ENCODE assay signal across 39 cellular contexts in the genomic region with DNA sequence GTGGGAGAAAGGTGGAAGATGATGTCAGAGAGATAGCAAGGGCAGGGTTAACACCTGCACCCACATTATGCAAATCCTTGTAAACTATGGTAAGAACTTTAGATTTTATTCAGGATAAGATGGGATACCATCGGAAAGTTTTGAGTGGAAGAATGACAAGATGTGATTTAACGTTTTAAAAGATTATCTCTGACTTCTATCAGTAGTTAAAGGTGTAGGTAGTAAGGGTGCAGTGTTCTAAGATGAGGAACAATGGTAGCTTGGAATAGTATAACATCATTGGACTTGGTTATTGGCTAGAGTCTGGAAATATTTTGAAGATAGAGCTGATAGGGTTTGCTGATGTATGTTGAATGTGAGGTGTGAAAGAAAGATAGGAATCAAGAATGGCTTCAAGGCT.
"Had no signal": no experiment of that assay in that cellular context is flagged by ENCODE, and none has a peak within 500 bp of the region (broad histone marks: within the 10 kb centered on the region; RNA-seq: fewer than 3 reads in every experiment).

No MANE protein-coding gene starts in this region.

- H3K27ac ChIP-seq: adrenal gland, ascending aorta, body of pancreas, brain microvascular endothelial cell, breast epithelium, cardiac muscle cell had no signal

- H3K4me3 ChIP-seq: adrenal gland, ascending aorta, body of pancreas, breast epithelium, cardiac muscle cell had no signal

- H3K9me3 ChIP-seq: adrenal gland, ascending aorta, body of pancreas, breast epithelium had no signal

- H3K27ac Mint-ChIP-seq: activated naive CD4-positive, alpha-beta T cell treated with anti-CD3 and anti-CD28 coated beads for 36 hours; activated naive CD4-positive, alpha-beta T cell treated with anti-CD3 and anti-CD28 coated beads, Interleukin-2, amount 10 ng/mL, durations not matched to agents 7 days and 5 days; activated naive CD4-positive, alpha-beta T cell treated with anti-CD3 and anti-CD28 coated beads, Interleukin-2, amount 50 U/mL, for 24 hours; activated naive CD4-positive, alpha-beta T cell treated with anti-CD3 and anti-CD28 coated beads, Interleukin-2, amount 50 U/mL, for 72 hours; activated naive CD8-positive, alpha-beta T cell; activated naive CD8-positive, alpha-beta T cell treated with anti-CD3 and anti-CD28 coated beads for 36 hours; activated naive CD8-positive, alpha-beta T cell treated with anti-CD3 and anti-CD28 coated beads, Interleukin-2, amount 10 ng/mL, durations not matched to agents 7 days and 5 days; activated naive CD8-positive, alpha-beta T cell treated with anti-CD3 and anti-CD28 coated beads, Interleukin-2, amount 50 U/mL, for 24 hours; activated T-cell treated with anti-CD3 and anti-CD28 coated beads, Interleukin-2, amount 50 U/mL, for 24 hours; activated T-cell treated with anti-CD3 and anti-CD28 coated beads, Interleukin-2, amount 50 U/mL, for 72 hours; activated T-helper 1 cell treated with anti-CD3 and anti-CD28 coated beads, Interleukin-12 subunit alpha, Interleukin-12 subunit beta, Interleukin-2, Interleukin-4 antibody, amounts not matched to agents 30 ng/mL and 10 ng/mL and 1 ng/mL, durations not matched to agents 14 hours and 24 hours and 36 hours; activated T-helper 17 cell treated with anti-CD3 and anti-CD28 coated beads, Interleukin-2, amount 50 U/mL, for 72 hours; activated T-helper 2 cell treated with anti-CD3 and anti-CD28 coated beads, Interferon-gamma antibody, Interleukin-2, Interleukin-4, amounts not matched to agents 10 μg/mL and 5 μg/mL and 100 μg/mL, durations not matched to agents 14 hours and 24 hours and 36 hours; brain had no signal

- H3K27me3 ChIP-seq: adrenal gland, ascending aorta, body of pancreas, brain microvascular endothelial cell, breast epithelium, cardiac muscle cell had no signal

- H3K4me3 Mint-ChIP-seq: activated naive CD4-positive, alpha-beta T cell treated with anti-CD3 and anti-CD28 coated beads for 36 hours; activated naive CD4-positive, alpha-beta T cell treated with anti-CD3 and anti-CD28 coated beads, Interleukin-2, amount 10 ng/mL, durations not matched to agents 7 days and 5 days; activated naive CD4-positive, alpha-beta T cell treated with anti-CD3 and anti-CD28 coated beads, Interleukin-2, amount 50 U/mL, for 24 hours; activated naive CD8-positive, alpha-beta T cell; activated naive CD8-positive, alpha-beta T cell treated with anti-CD3 and anti-CD28 coated beads for 36 hours; activated naive CD8-positive, alpha-beta T cell treated with anti-CD3 and anti-CD28 coated beads, Interleukin-2, amount 10 ng/mL, durations not matched to agents 7 days and 5 days; activated naive CD8-positive, alpha-beta T cell treated with anti-CD3 and anti-CD28 coated beads, Interleukin-2, amount 50 U/mL, for 24 hours; activated T-cell treated with anti-CD3 and anti-CD28 coated beads, Interleukin-2, amount 50 U/mL, for 24 hours; activated T-cell treated with anti-CD3 and anti-CD28 coated beads, Interleukin-2, amount 50 U/mL, for 4 hours; activated T-cell treated with anti-CD3 and anti-CD28 coated beads, Interleukin-2, amount 50 U/mL, for 72 hours; activated T-helper 1 cell treated with anti-CD3 and anti-CD28 coated beads, Interleukin-12 subunit alpha, Interleukin-12 subunit beta, Interleukin-2, Interleukin-4 antibody, amounts not matched to agents 30 ng/mL and 10 ng/mL and 1 ng/mL, durations not matched to agents 14 hours and 24 hours and 36 hours; activated T-helper 17 cell treated with anti-CD3 and anti-CD28 coated beads, Interleukin-2, amount 50 U/mL, for 72 hours; brain; central memory CD8-positive, alpha-beta T cell had no signal

- H3K36me3 ChIP-seq: adrenal gland, ascending aorta, brain microvascular endothelial cell, breast epithelium, cardiac muscle cell had no signal

- H3K4me1 ChIP-seq: adrenal gland, ascending aorta, body of pancreas, breast epithelium had no signal

- ATAC-seq: activated naive CD4-positive, alpha-beta T cell treated with anti-CD3 and anti-CD28 coated beads, Interleukin-2, amount 50 U/mL, for 72 hours; activated naive CD8-positive, alpha-beta T cell treated with anti-CD3 and anti-CD28 coated beads, Interleukin-2, amount 50 U/mL, for 24 hours; activated T-cell treated with anti-CD3 and anti-CD28 coated beads, Interleukin-2, amount 50 U/mL, for 4 hours; activated T-cell treated with anti-CD3 and anti-CD28 coated beads, Interleukin-2, amount 50 U/mL, for 72 hours; activated T-helper 17 cell treated with anti-CD3 and anti-CD28 coated beads, Interleukin-2, amount 50 U/mL, for 72 hours; body of pancreas had no signal

- H3K4me1 Mint-ChIP-seq: activated naive CD4-positive, alpha-beta T cell treated with anti-CD3 and anti-CD28 coated beads, Interleukin-2, amount 10 ng/mL, durations not matched to agents 7 days and 5 days; activated naive CD4-positive, alpha-beta T cell treated with anti-CD3 and anti-CD28 coated beads, Interleukin-2, amount 50 U/mL, for 24 hours; activated naive CD8-positive, alpha-beta T cell treated with anti-CD3 and anti-CD28 coated beads for 36 hours; activated naive CD8-positive, alpha-beta T cell treated with anti-CD3 and anti-CD28 coated beads, Interleukin-2, amount 10 ng/mL, durations not matched to agents 7 days and 5 days; activated naive CD8-positive, alpha-beta T cell treated with anti-CD3 and anti-CD28 coated beads, Interleukin-2, amount 50 U/mL, for 24 hours; activated T-helper 17 cell treated with anti-CD3 and anti-CD28 coated beads, Interleukin-2, amount 50 U/mL, for 72 hours; brain; central memory CD8-positive, alpha-beta T cell had no signal

- DNase-seq: activated effector memory CD4-positive, alpha-beta T cell treated with anti-CD3 and anti-CD28 coated beads, Interleukin-2, amount 50 U/mL, for 16 hours; activated effector memory CD4-positive, alpha-beta T cell treated with Interleukin-2 at 50 U/mL for 16 hours; activated gamma-delta T cell; activated gamma-delta T cell treated with Interleukin-2 at 50 U/mL for 16 hours; activated naive CD4-positive, alpha-beta T cell; activated naive CD4-positive, alpha-beta T cell treated with anti-CD3 and anti-CD28 coated beads for 36 hours; activated naive CD4-positive, alpha-beta T cell treated with anti-CD3 and anti-CD28 coated beads, Interleukin-2, amount 10 ng/mL, durations not matched to agents 7 days and 5 days; activated naive CD4-positive, alpha-beta T cell treated with anti-CD3 and anti-CD28 coated beads, Interleukin-2, amount 50 U/mL, for 16 hours; activated naive CD4-positive, alpha-beta T cell treated with Interleukin-2 at 50 U/mL for 16 hours; activated naive CD8-positive, alpha-beta T cell treated with anti-CD3 and anti-CD28 coated beads for 36 hours; activated naive CD8-positive, alpha-beta T cell treated with anti-CD3 and anti-CD28 coated beads, Interleukin-2, amount 10 ng/mL, durations not matched to agents 7 days and 5 days; activated naive CD8-positive, alpha-beta T cell treated with anti-CD3 and anti-CD28 coated beads, Interleukin-2, amount 50 U/mL, for 24 hours; activated T-cell treated with anti-CD3 and anti-CD28 coated beads, Interleukin-2, amount 50 U/mL, for 24 hours; activated T-cell treated with anti-CD3 and anti-CD28 coated beads, Interleukin-2, amount 50 U/mL, for 4 hours; activated T-cell treated with anti-CD3 and anti-CD28 coated beads, Interleukin-2, amount 50 U/mL, for 48 hours; activated T-cell treated with anti-CD3 and anti-CD28 coated beads, Interleukin-2, amount 50 U/mL, for 72 hours; adrenal gland; amniotic stem cell; amygdala; anterior cingulate cortex; aorta; body of pancreas; brain microvascular endothelial cell; caudate nucleus; central memory CD4-positive, alpha-beta T cell; cerebellar nuclear complex had no signal

- FAIRE-seq: astrocyte, bronchial epithelial cell had no signal

- H3K27me3 Mint-ChIP-seq: activated naive CD4-positive, alpha-beta T cell treated with anti-CD3 and anti-CD28 coated beads, Interleukin-2, amount 10 ng/mL, durations not matched to agents 7 days and 5 days; activated naive CD4-positive, alpha-beta T cell treated with anti-CD3 and anti-CD28 coated beads, Interleukin-2, amount 50 U/mL, for 24 hours; activated naive CD8-positive, alpha-beta T cell; activated naive CD8-positive, alpha-beta T cell treated with anti-CD3 and anti-CD28 coated beads for 36 hours; activated naive CD8-positive, alpha-beta T cell treated with anti-CD3 and anti-CD28 coated beads, Interleukin-2, amount 50 U/mL, for 24 hours; activated T-cell treated with anti-CD3 and anti-CD28 coated beads, Interleukin-2, amount 50 U/mL, for 24 hours; activated T-helper 17 cell treated with anti-CD3 and anti-CD28 coated beads, Interleukin-2, amount 50 U/mL, for 72 hours; brain; central memory CD8-positive, alpha-beta T cell had no signal

- H3K9me3 Mint-ChIP-seq: activated naive CD4-positive, alpha-beta T cell treated with anti-CD3 and anti-CD28 coated beads for 36 hours; activated naive CD4-positive, alpha-beta T cell treated with anti-CD3 and anti-CD28 coated beads, Interleukin-2, amount 10 ng/mL, durations not matched to agents 7 days and 5 days; activated naive CD4-positive, alpha-beta T cell treated with anti-CD3 and anti-CD28 coated beads, Interleukin-2, amount 50 U/mL, for 24 hours; activated naive CD4-positive, alpha-beta T cell treated with anti-CD3 and anti-CD28 coated beads, Interleukin-2, amount 50 U/mL, for 72 hours; activated naive CD8-positive, alpha-beta T cell treated with anti-CD3 and anti-CD28 coated beads for 36 hours; activated naive CD8-positive, alpha-beta T cell treated with anti-CD3 and anti-CD28 coated beads, Interleukin-2, amount 10 ng/mL, durations not matched to agents 7 days and 5 days; activated naive CD8-positive, alpha-beta T cell treated with anti-CD3 and anti-CD28 coated beads, Interleukin-2, amount 50 U/mL, for 24 hours; activated T-cell treated with anti-CD3 and anti-CD28 coated beads, Interleukin-2, amount 50 U/mL, for 24 hours; activated T-cell treated with anti-CD3 and anti-CD28 coated beads, Interleukin-2, amount 50 U/mL, for 4 hours; activated T-cell treated with anti-CD3 and anti-CD28 coated beads, Interleukin-2, amount 50 U/mL, for 72 hours; activated T-helper 1 cell treated with anti-CD3 and anti-CD28 coated beads, Interleukin-12 subunit alpha, Interleukin-12 subunit beta, Interleukin-2, Interleukin-4 antibody, amounts not matched to agents 30 ng/mL and 10 ng/mL and 1 ng/mL, durations not matched to agents 14 hours and 24 hours and 36 hours; activated T-helper 17 cell treated with anti-CD3 and anti-CD28 coated beads, Interleukin-2, amount 50 U/mL, for 72 hours; activated T-helper 2 cell treated with anti-CD3 and anti-CD28 coated beads, Interferon-gamma antibody, Interleukin-2, Interleukin-4, amounts not matched to agents 10 μg/mL and 5 μg/mL and 100 μg/mL, durations not matched to agents 14 hours and 24 hours and 36 hours; brain; central memory CD8-positive, alpha-beta T cell had no signal

- H3K36me3 Mint-ChIP-seq: activated naive CD4-positive, alpha-beta T cell treated with anti-CD3 and anti-CD28 coated beads, Interleukin-2, amount 10 ng/mL, durations not matched to agents 7 days and 5 days; activated naive CD4-positive, alpha-beta T cell treated with anti-CD3 and anti-CD28 coated beads, Interleukin-2, amount 50 U/mL, for 24 hours; activated naive CD4-positive, alpha-beta T cell treated with anti-CD3 and anti-CD28 coated beads, Interleukin-2, amount 50 U/mL, for 72 hours; activated naive CD8-positive, alpha-beta T cell; activated naive CD8-positive, alpha-beta T cell treated with anti-CD3 and anti-CD28 coated beads for 36 hours; activated naive CD8-positive, alpha-beta T cell treated with anti-CD3 and anti-CD28 coated beads, Interleukin-2, amount 10 ng/mL, durations not matched to agents 7 days and 5 days; brain had no signal
